ENCODE assay signal across 9 cellular contexts in the genomic region with DNA sequence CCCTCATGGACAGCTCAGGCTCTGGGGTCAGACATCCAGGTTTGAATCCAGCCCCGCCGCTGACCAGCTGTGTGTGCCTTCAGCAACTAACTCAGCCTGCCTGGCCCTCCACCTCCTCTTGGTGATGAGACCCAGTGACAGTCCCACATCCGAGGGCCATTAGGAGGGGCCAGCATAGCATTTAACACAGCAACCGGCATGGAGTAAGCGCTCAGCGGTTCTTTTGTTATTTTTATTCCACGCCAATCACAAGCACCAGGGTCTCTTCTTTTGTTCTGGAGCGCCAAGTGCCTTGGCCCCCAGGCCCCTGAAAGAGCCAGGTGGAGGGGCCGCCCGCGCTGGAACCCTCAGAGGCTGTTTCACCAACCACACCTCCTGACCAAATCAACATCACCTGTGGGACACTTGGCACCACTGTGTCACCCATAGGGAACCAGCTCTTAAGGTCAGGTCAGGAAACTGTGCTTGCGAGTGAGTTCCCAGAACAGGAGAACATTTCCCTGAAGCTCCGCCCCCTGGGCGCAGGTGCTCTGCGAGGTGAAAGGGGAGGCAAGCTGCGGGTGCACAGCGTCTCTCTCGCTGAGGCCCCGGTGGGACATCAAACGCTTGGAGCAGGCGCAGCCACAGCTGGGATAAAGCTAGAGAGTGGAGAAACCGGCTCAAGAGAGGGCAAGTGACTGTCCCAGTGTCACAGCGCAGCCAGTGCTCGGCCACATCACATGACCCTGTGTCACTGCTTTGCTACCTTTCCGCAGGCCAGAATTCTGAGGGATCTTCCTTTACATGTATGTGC.
DNase-seq lines count a peak whose midpoint lies in the region; ATAC-seq, FAIRE-seq and TF ChIP-seq lines count a peak whose summit lies in the region.
"Had no signal": no experiment of that assay in that cellular context is flagged by ENCODE, and none has a peak within 500 bp of the region (broad histone marks: within the 10 kb centered on the region; RNA-seq: fewer than 3 reads in every experiment).

No MANE protein-coding gene starts in this region.

- H3K27me3 Mint-ChIP-seq in activated CD8-positive, alpha-beta T cell treated with anti-CD3 and anti-CD28 coated beads, Interleukin-2, amount 10 ng/mL, durations not matched to agents 7 days and 5 days (ENCODE audit: low read depth): peaks cover 21% of the 10 kb centered on the region

- no peaks in the 10 kb centered on the region for H3K4me1 ChIP-seq in kidney (ENCODE audit: control insufficient read depth in 1 of 2, insufficient read depth in 1 of 2, low read depth in 1 of 2, low read length in 2 of 2)
- peaks cover 0 to 17% (median 5%) of the 10 kb centered on the region in 4 donors for H3K4me1 ChIP-seq in transverse colon
- H3K4me1 ChIP-seq: gastrocnemius medialis had no signal

- H3K36me3 Mint-ChIP-seq in activated CD8-positive, alpha-beta T cell treated with anti-CD3 and anti-CD28 coated beads, Interleukin-2, amount 10 ng/mL, durations not matched to agents 7 days and 5 days (ENCODE audit: low read depth): no peaks in the 10 kb centered on the region

- peaks cover 57% of the 10 kb centered on the region for H3K4me1 Mint-ChIP-seq in activated CD8-positive, alpha-beta T cell treated with anti-CD3 and anti-CD28 coated beads, Interleukin-2, amount 10 ng/mL, durations not matched to agents 7 days and 5 days (ENCODE audit: low read depth)

- peak overlapping the region; percentile 69 for H3K27ac Mint-ChIP-seq in activated CD8-positive, alpha-beta T cell treated with anti-CD3 and anti-CD28 coated beads, Interleukin-2, amount 10 ng/mL, durations not matched to agents 7 days and 5 days

- TF ChIP-seq CTCF in kidney (IDR thresholded peaks at IDR 0.05; ENCODE audit: borderline replicate concordance, extremely low read depth, insufficient read depth) (no peak), transverse colon (IDR thresholded peaks at IDR 0.05) (no peak), foreskin fibroblast (IDR thresholded peaks at IDR 0.05; ENCODE audit: low read depth, low read length) (no peak)

- CTCF ChIA-PET in activated CD8-positive, alpha-beta T cell treated with anti-CD3 and anti-CD28 coated beads, Interleukin-2, amount 10 ng/mL, durations not matched to agents 7 days and 5 days (lab: Charles Lee): interaction anchor here (1.5 to 1.9 kb wide), 2 partner anchors 15 to 23 kb away, joined by 6 to 12 read pairs; no protein-coding TSS in a partner anchor

- H3K4me3 Mint-ChIP-seq in activated CD8-positive, alpha-beta T cell treated with anti-CD3 and anti-CD28 coated beads, Interleukin-2, amount 10 ng/mL, durations not matched to agents 7 days and 5 days: no peak overlapping the region

- POLR2A ChIA-PET in activated CD8-positive, alpha-beta T cell treated with anti-CD3 and anti-CD28 coated beads, Interleukin-2, amount 10 ng/mL, durations not matched to agents 7 days and 5 days (lab: Charles Lee): interaction anchor here (1.0 kb wide), 1 partner anchor 15 kb away, joined by 3 read pairs; no protein-coding TSS in a partner anchor

- peaks cover 12% of the 10 kb centered on the region for H3K27me3 ChIP-seq in transverse colon
- H3K27me3 ChIP-seq: gastrocnemius medialis had no signal

- DNase-seq in activated gamma-delta T cell treated with Interleukin-2 at 50 U/mL for 16 hours (peak; percentile 16), activated gamma-delta T cell (lab: John Stamatoyannopoulos, UW) (no peak), kidney (peak; percentile 66), transverse colon (peak; percentile 47), foreskin fibroblast (no peak), caudate nucleus (lab: John Stamatoyannopoulos, UW) (no peak), AG20443 (ENCODE audit: low spot score) (no peak)
- DNase-seq in activated CD8-positive, alpha-beta T cell treated with anti-CD3 and anti-CD28 coated beads, Interleukin-2, amount 10 ng/mL, durations not matched to agents 7 days and 5 days: peak; percentile 76
- DNase-seq: gastrocnemius medialis had no signal

- no peaks in the 10 kb centered on the region for H3K36me3 ChIP-seq in kidney (ENCODE audit: control insufficient read depth in 1 of 2, insufficient read depth in 2 of 2, low read length in 2 of 2)
- H3K36me3 ChIP-seq in transverse colon: no peaks in the 10 kb centered on the region
- H3K36me3 ChIP-seq: gastrocnemius medialis had no signal

- no peak for FAIRE-seq in kidney (lab: Jason Lieb, UNC)

- no peak overlapping the region for H3K27ac ChIP-seq in kidney (ENCODE audit: low read depth in 2 of 2, low read length in 2 of 2)
- no peak overlapping the region for H3K27ac ChIP-seq in transverse colon
- H3K27ac ChIP-seq in caudate nucleus (ENCODE audit: low read depth, low read length): no peak overlapping the region
- H3K27ac ChIP-seq: gastrocnemius medialis had no signal

- ATAC-seq in activated CD8-positive, alpha-beta T cell treated with anti-CD3 and anti-CD28 coated beads, Interleukin-2, amount 10 ng/mL, durations not matched to agents 7 days and 5 days: peak; percentile 44
- ATAC-seq: gastrocnemius medialis had no signal

- H3K9me3 ChIP-seq in kidney (ENCODE audit: control insufficient read depth in 1 of 2, low read length in 2 of 2) (no peaks in the 10 kb centered on the region), transverse colon (no peaks in the 10 kb centered on the region)
- H3K9me3 ChIP-seq: gastrocnemius medialis had no signal

- TF ChIP-seq EP300 in transverse colon (IDR thresholded peaks at IDR 0.05; ENCODE audit: low read depth): no peak

- no peak overlapping the region for H3K9ac ChIP-seq in kidney (ENCODE audit: low read length in 2 of 2)

- H3K4me3 ChIP-seq in kidney (ENCODE audit: low read length in 2 of 2): no peak overlapping the region
- H3K4me3 ChIP-seq in transverse colon: no peak overlapping the region
- no peak overlapping the region for H3K4me3 ChIP-seq in foreskin fibroblast (ENCODE audit: low read depth in 1 of 2, low read length in 2 of 2)
- H3K4me3 ChIP-seq: gastrocnemius medialis had no signal

- H3K9me3 Mint-ChIP-seq in activated CD8-positive, alpha-beta T cell treated with anti-CD3 and anti-CD28 coated beads, Interleukin-2, amount 10 ng/mL, durations not matched to agents 7 days and 5 days (ENCODE audit: insufficient read depth): no peaks in the 10 kb centered on the region

- 48 to 58% methylated on average over 11 to 24 of the region's 25 CpGs for WGBS in transverse colon (ENCODE audit: low coverage in 1 of 2), 2 donors

- in situ Hi-C loops in transverse colon (cut with MboI; ENCODE audit: low pct_ligation_motif_present in 1 of 4, low pct_unique_long_range_greater_than_20kb in 1 of 4, low sequenced_read_pairs in 3 of 4): no loop called here

- intact Hi-C loops in kidney (cut with DNase I) (no loop called here), transverse colon (cut with DNase I; ENCODE audit: low total_unique reads) (loop anchor here (2.0 kb wide), 1 partner anchor 869 kb away; no protein-coding TSS in a partner anchor)

- no peak for TF ChIP-seq POLR2A in transverse colon (IDR thresholded peaks at IDR 0.05)

Comparison
In these comparisons a context has a peak if more than half of its experiments do, and no peak if none do; other contexts are left out.
1. DNase-seq: peak in activated gamma-delta T cell treated with Interleukin-2 at 50 U/mL for 16 hours (single experiment), activated CD8-positive, alpha-beta T cell treated with anti-CD3 and anti-CD28 coated beads, Interleukin-2, amount 10 ng/mL, durations not matched to agents 7 days and 5 days (single experiment), kidney (single experiment) and transverse colon (single experiment); none in activated gamma-delta T cell (single experiment), foreskin fibroblast (0 of 2), caudate nucleus (0 of 61) and AG20443 (single experiment).